In genomic region chr11:5690736-5691135, GRCh38 we compare ENCODE assay signal across 8 cellular contexts. TPM values are rescaled to one million over a fixed set of nuclear protein-coding genes. Genes with fewer than 3 reads are reported as not detected.
DNase-seq lines count a peak whose midpoint lies in the region; ATAC-seq and TF ChIP-seq lines count a peak whose summit lies in the region.

No MANE protein-coding gene starts in this region.

- peaks cover 33 to 43% of the 10 kb centered on the region in 2 donors for H3K4me1 ChIP-seq in naive thymus-derived CD4-positive, alpha-beta T cell (ENCODE audit: control insufficient read depth in 2 of 2, insufficient read depth in 2 of 2, low read length in 2 of 2)

- peak overlapping the region; percentile 92 to 95 for H3K4me3 Mint-ChIP-seq in effector memory CD8-positive, alpha-beta T cell
- H3K4me3 Mint-ChIP-seq in naive thymus-derived CD4-positive, alpha-beta T cell, result peak overlapping the region; percentile 93 to 100 (median 98)

- ATAC-seq in effector memory CD8-positive, alpha-beta T cell (replicated peaks), result no peak
- no peak for ATAC-seq in naive thymus-derived CD4-positive, alpha-beta T cell
- ATAC-seq in GM19452 (IDR thresholded peaks at IDR 0.05; ENCODE audit: unreplicated experiment), result no peak
- no peak for ATAC-seq in HG03378 (IDR thresholded peaks at IDR 0.05; ENCODE audit: unreplicated experiment)

- H3K27ac Mint-ChIP-seq in effector memory CD8-positive, alpha-beta T cell, result peak overlapping the region; percentile 93 to 97
- H3K27ac Mint-ChIP-seq in naive thymus-derived CD4-positive, alpha-beta T cell, result peak overlapping the region; percentile 95 to 100 (median 97)

- H3K9me3 Mint-ChIP-seq in effector memory CD8-positive, alpha-beta T cell, result no peaks in the 10 kb centered on the region
- no peaks in the 10 kb centered on the region for H3K9me3 Mint-ChIP-seq in naive thymus-derived CD4-positive, alpha-beta T cell

- DNase-seq in AG09309 (ENCODE audit: low read depth) (no peak), MG63 (no peak), SHP77 treated with DMSO at 0.1 percent for 48 hours (lab: John Stamatoyannopoulos, UW) (no peak), ecto neural progenitor cell (ENCODE audit: low spot score) (no peak)
- DNase-seq in effector memory CD8-positive, alpha-beta T cell, result no peak
- DNase-seq in naive thymus-derived CD4-positive, alpha-beta T cell, result no peak

- no peaks in the 10 kb centered on the region for H3K36me3 ChIP-seq in MG63
- no peaks in the 10 kb centered on the region for H3K36me3 ChIP-seq in naive thymus-derived CD4-positive, alpha-beta T cell (ENCODE audit: control insufficient read depth in 2 of 3, insufficient read depth in 3 of 3, low read length in 3 of 3)

- H3K4me3 ChIP-seq in AG09309 (ENCODE audit: control insufficient read depth, low read depth, low read length), result peak overlapping the region; percentile 38
- peak overlapping the region; percentile 36 for H3K4me3 ChIP-seq in MG63
- H3K4me3 ChIP-seq in naive thymus-derived CD4-positive, alpha-beta T cell (ENCODE audit: low read length), result peak overlapping the region; percentile 81

- peak overlapping the region; percentile 93 for H3K27ac ChIP-seq in naive thymus-derived CD4-positive, alpha-beta T cell (ENCODE audit: low read depth, low read length)

- peaks cover 43% of the 10 kb centered on the region for H3K36me3 Mint-ChIP-seq in effector memory CD8-positive, alpha-beta T cell (ENCODE audit: insufficient read depth)
- H3K36me3 Mint-ChIP-seq in naive thymus-derived CD4-positive, alpha-beta T cell, result peaks cover 9 to 34% (median 21%) of the 10 kb centered on the region in 5 donors

- H3K27me3 Mint-ChIP-seq in effector memory CD8-positive, alpha-beta T cell, result no peaks in the 10 kb centered on the region
- H3K27me3 Mint-ChIP-seq in naive thymus-derived CD4-positive, alpha-beta T cell, result no peaks in the 10 kb centered on the region

- no peaks in the 10 kb centered on the region for H3K9me3 ChIP-seq in MG63
- H3K9me3 ChIP-seq in naive thymus-derived CD4-positive, alpha-beta T cell (ENCODE audit: control insufficient read depth in 2 of 3, low read length in 3 of 3), result no peaks in the 10 kb centered on the region

- CTCF ChIA-PET in naive thymus-derived CD4-positive, alpha-beta T cell (lab: Charles Lee), result interaction anchor here (0.7 to 1.8 kb wide), 3 partner anchors 9 to 987 kb away, joined by 3 to 4 read pairs (median 3); no protein-coding TSS in a partner anchor

- no peaks in the 10 kb centered on the region for H3K27me3 ChIP-seq in MG63
- no peaks in the 10 kb centered on the region for H3K27me3 ChIP-seq in naive thymus-derived CD4-positive, alpha-beta T cell (ENCODE audit: control insufficient read depth in 2 of 2, insufficient read depth in 2 of 2, low read length in 2 of 2)

- TF ChIP-seq CTCF in AG09309 (IDR thresholded peaks at IDR 0.05; ENCODE audit: control insufficient read depth, insufficient read depth, low read depth, low read length, missing control alignments), result no peak

- peaks cover 35 to 55% of the 10 kb centered on the region in 2 donors for H3K4me1 Mint-ChIP-seq in effector memory CD8-positive, alpha-beta T cell (ENCODE audit: low read depth in 2 of 2)
- peaks cover 40 to 68% (median 60%) of the 10 kb centered on the region in 7 donors for H3K4me1 Mint-ChIP-seq in naive thymus-derived CD4-positive, alpha-beta T cell

- POLR2A ChIA-PET in naive thymus-derived CD4-positive, alpha-beta T cell (lab: Charles Lee), result interaction anchor here (1.8 to 1.9 kb wide), 2 partner anchors 10 to 13 kb away, joined by 7 to 18 read pairs; no protein-coding TSS in a partner anchor

- intact Hi-C loops in naive thymus-derived CD4-positive, alpha-beta T cell (cut with micrococcal nuclease), result loop anchor here (1.0 to 5.0 kb wide), 4 partner anchors 14 to 1822 kb away; partner anchors contain the start of gene PPFIBP2 (in 1 of the 2)

RNA-seq across cellular contexts. Expression of gene TRIM22, which starts 1.1 kb away (rescaled TPM):
- total RNA-seq in MG63 (2014; rRNA removed; shearing (Covaris generic); ENCODE audit: low replicate concordance), result 1.7 and 8.8 TPM in 2 replicates
- total RNA-seq in naive thymus-derived CD4-positive, alpha-beta T cell, result 100 to 1,000 TPM; 229 to 340 (median 258) TPM
- 100 to 1,000 TPM; 121 to 184 TPM for polyA plus RNA-seq in naive thymus-derived CD4-positive, alpha-beta T cell

RNA-seq across cellular contexts. Expression of gene TRIM5, which starts 5.9 kb away (rescaled TPM):
- total RNA-seq in MG63 (2014; rRNA removed; shearing (Covaris generic); ENCODE audit: low replicate concordance), result 29.9 and 33.9 TPM in 2 replicates
- total RNA-seq in naive thymus-derived CD4-positive, alpha-beta T cell, result 10 to 100 TPM; 16.9 to 36.8 (median 26.2) TPM
- polyA plus RNA-seq in naive thymus-derived CD4-positive, alpha-beta T cell, result 10 to 100 TPM; 10.3 to 10.5 TPM

RNA-seq across cellular contexts. Expression of gene OR56B1, which starts 45.5 kb away (rescaled TPM):
- not detected in 2 replicates for total RNA-seq in MG63 (2014; rRNA removed; shearing (Covaris generic); ENCODE audit: low replicate concordance)
- total RNA-seq in naive thymus-derived CD4-positive, alpha-beta T cell, result 1 to 10 TPM in 1 of 5 experiments, under 1 TPM in 4; 0.19 to 1.4 (median 0.71) TPM
- under 1 TPM in 1 of 2 donors, not detected in 1; 0.11 TPM for polyA plus RNA-seq in naive thymus-derived CD4-positive, alpha-beta T cell

Comparison
In these comparisons a context has a peak if more than half of its experiments do, and no peak if none do; other contexts are left out.
1. RNA of gene TRIM22, which starts 1.1 kb away (total RNA-seq): 229 to 340 TPM in naive thymus-derived CD4-positive, alpha-beta T cell; 1.7 to 8.8 TPM in MG63; every median in the first group is over 10 times any median in the second.
2. Peak in every context shown above with its lines, with median percentiles within 50 percentile points of each other: H3K4me3 ChIP-seq.